Comparison of ENCODE assay signal across 8 cellular contexts in the genomic region with DNA sequence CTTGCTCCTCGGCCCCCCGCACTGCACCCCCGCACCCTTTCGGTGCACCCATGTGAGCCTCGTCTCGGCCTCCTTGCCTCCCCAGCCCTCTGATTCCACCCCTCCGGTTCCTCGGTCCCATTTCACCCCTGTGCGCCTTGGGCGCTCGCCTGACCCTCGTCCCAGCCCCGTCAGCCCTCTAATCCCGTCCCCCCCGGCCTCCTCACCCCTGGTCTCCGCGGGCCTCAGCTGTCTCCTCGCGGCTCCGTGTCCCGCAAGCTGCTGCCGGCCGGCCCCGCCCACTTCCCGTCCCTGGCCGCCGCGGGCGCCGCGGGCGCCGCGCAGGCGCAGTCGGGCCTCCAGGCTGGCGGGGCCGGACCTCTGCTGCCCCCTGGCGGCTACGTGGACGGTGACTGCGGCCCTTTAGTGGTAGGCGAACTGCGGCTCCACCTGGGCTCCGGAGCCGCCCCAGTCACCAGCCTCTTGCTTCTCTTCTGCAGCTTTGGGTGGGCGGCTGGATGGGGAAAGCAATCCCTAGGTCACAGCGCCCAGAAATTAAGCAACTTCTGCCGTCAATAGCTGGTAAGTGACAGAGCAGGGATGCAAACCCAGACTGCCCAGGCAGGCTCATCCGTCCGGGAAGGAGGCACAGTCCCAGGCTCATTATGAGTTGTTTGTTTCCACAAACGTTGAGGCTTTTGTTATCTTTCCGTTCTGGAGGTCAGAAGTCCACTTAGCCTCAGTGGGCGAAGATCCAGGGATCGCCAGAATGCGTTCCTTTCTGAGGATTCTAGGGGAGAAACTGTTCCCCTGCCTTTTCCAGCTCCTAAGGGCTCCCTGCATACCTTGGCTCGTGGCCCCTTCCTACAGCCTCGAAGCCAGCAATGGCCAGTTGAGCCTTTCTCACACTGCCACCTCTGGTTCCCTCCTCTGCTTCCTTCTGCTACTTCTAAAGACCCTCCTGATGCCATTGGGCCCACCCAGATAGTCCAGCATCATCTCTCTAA. TPM values are rescaled to one million over a fixed set of nuclear protein-coding genes. Genes with fewer than 3 reads are reported as not detected.
DNase-seq lines count a peak whose midpoint lies in the region; ATAC-seq and TF ChIP-seq lines count a peak whose summit lies in the region.

A gene with protein sequence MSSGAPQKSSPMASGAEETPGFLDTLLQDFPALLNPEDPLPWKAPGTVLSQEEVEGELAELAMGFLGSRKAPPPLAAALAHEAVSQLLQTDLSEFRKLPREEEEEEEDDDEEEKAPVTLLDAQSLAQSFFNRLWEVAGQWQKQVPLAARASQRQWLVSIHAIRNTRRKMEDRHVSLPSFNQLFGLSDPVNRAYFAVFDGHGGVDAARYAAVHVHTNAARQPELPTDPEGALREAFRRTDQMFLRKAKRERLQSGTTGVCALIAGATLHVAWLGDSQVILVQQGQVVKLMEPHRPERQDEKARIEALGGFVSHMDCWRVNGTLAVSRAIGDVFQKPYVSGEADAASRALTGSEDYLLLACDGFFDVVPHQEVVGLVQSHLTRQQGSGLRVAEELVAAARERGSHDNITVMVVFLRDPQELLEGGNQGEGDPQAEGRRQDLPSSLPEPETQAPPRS (minus strand): TSS at position 263 of the 986 bp plus-strand sequence. CDS start 6,800 bp downstream, outside the sequence.

- no peaks in the 10 kb centered on the region for H3K36me3 ChIP-seq in skeletal muscle tissue (ENCODE audit: control insufficient read depth in 3 of 3, insufficient read depth in 3 of 3, low read length in 3 of 3)

- peaks cover 28 to 35% (median 32%) of the 10 kb centered on the region in 3 donors for H3K4me1 ChIP-seq in skeletal muscle tissue (ENCODE audit: control insufficient read depth in 3 of 3, insufficient read depth in 3 of 3, low read length in 3 of 3)

- in situ Hi-C loops in T47D (cut with HindIII; ENCODE audit: low pct_unique_long_range_greater_than_20kb, low sequenced_read_pairs) = no loop called here

- H3K27ac ChIP-seq in VCaP (peak within 1 kb of the TSS; percentile 71), skeletal muscle tissue (ENCODE audit: low read depth, low read length) (peak within 1 kb of the TSS; percentile 60)

- ATAC-seq in HG02610 (IDR thresholded peaks at IDR 0.05; ENCODE audit: unreplicated experiment) (peak; percentile 64), GM21723 (IDR thresholded peaks at IDR 0.05; ENCODE audit: unreplicated experiment) (no peak)

- peak within 1 kb of the TSS; percentile 68 to 81 (median 81) for H3K9ac ChIP-seq in skeletal muscle tissue (ENCODE audit: low read depth in 1 of 3, low read length in 3 of 3)

- no peaks in the 10 kb centered on the region for H3K27me3 ChIP-seq in skeletal muscle tissue (ENCODE audit: control insufficient read depth in 3 of 3, insufficient read depth in 3 of 3, low read length in 3 of 3)

- H3K4me3 ChIP-seq in GM08714 (ENCODE audit: low read length) = peak within 1 kb of the TSS; percentile 95
- H3K4me3 ChIP-seq in iPS-18c (ENCODE audit: insufficient read depth, low read depth, low read length) = peak within 1 kb of the TSS; percentile 80
- peak within 1 kb of the TSS; percentile 75 to 81 (median 78) for H3K4me3 ChIP-seq in skeletal muscle tissue (ENCODE audit: low read length in 3 of 3)

- peak; percentile 43 for DNase-seq in NCI-H2107 (lab: John Stamatoyannopoulos, UW)
- peak; percentile 64 to 75 for DNase-seq in T47D (ENCODE audit: low read depth in 1 of 2, low spot score in 1 of 2)

- peak; percentile 98 for TF ChIP-seq CTCF in VCaP (conservative IDR thresholded peaks at IDR 0.05)

- H3K9me3 ChIP-seq in iPS-18c (ENCODE audit: control insufficient read depth, insufficient read depth, low read length) (peaks cover 3% of the 10 kb centered on the region), skeletal muscle tissue (ENCODE audit: control insufficient read depth in 3 of 3, low read length in 3 of 3) (no peaks in the 10 kb centered on the region)

RNA-seq across cellular contexts. Expression of the gene that starts here (rescaled TPM):
- total RNA-seq in skeletal muscle tissue = 38.6 TPM
